16 cellular contexts compared by ENCODE assay signal in genomic region chr10:31583358-31583757, GRCh38.
DNase-seq lines count a peak whose midpoint lies in the region; ATAC-seq and TF ChIP-seq lines count a peak whose summit lies in the region.
"Had no signal": no experiment of that assay in that cellular context is flagged by ENCODE, and none has a peak within 500 bp of the region (broad histone marks: within the 10 kb centered on the region; RNA-seq: fewer than 3 reads in every experiment).

No MANE protein-coding gene starts in this region.

- intact Hi-C loops in Panc1 (cut with micrococcal nuclease; ENCODE audit: unreplicated experiment) = no loop called here
- intact Hi-C loops in heart left ventricle (cut with DNase I) = loop anchor here in 2 of 10 donors (5.0 kb wide), 2 partner anchors 51 to 114 kb away; no protein-coding TSS in a partner anchor
- intact Hi-C loops in upper lobe of right lung (cut with DNase I) = no loop called here
- intact Hi-C loops in Caco-2 (cut with micrococcal nuclease; ENCODE audit: unreplicated experiment) = no loop called here

- no peak for TF ChIP-seq POLR2A in heart left ventricle (IDR thresholded peaks at IDR 0.05)

- H3K9me3 Mint-ChIP-seq in Caco-2 (ENCODE audit: unreplicated experiment) = no peaks in the 10 kb centered on the region
- H3K9me3 Mint-ChIP-seq: T-helper 1 cell treated with Interleukin-12 subunit alpha and Interleukin-12 subunit beta and Interleukin-4 antibody, amounts not matched to agents 30 μg/mL and 1 μg/mL, for 36 hours had no signal

- DNase-seq in Panc1 (ENCODE audit: low read depth, low spot score) (no peak), heart left ventricle (no peak), upper lobe of right lung (no peak), NCI-H2029 treated with DMSO at 0.1 percent for 48 hours (lab: John Stamatoyannopoulos, UW) (no peak), Caco-2 (no peak)
- DNase-seq: activated CD4-positive, alpha-beta T cell treated with anti-CD3 and anti-CD28 coated beads, Interleukin-2, amount 50 U/mL, for 48 hours; activated naive CD4-positive, alpha-beta T cell treated with Interleukin-2 at 50 U/mL for 16 hours; activated T-cell treated with anti-CD3 and anti-CD28 coated beads, Interleukin-2, amount 50 U/mL, for 1 hour; effector CD8-positive, alpha-beta T cell; NCI-H1105 treated with DMSO at 0.1 percent for 48 hours; NCI-H526 had no signal

- in situ Hi-C loops in Panc1 (cut with HindIII; ENCODE audit: low pct_unique_long_range_greater_than_20kb, low sequenced_read_pairs) = no loop called here

- CTCF ChIA-PET in Panc1 (lab: Charles Lee) (no interaction called here), Caco-2 (lab: Charles Lee) (interaction anchor here (0.6 kb wide), 1 partner anchor 53 kb away, joined by 3 read pairs; no protein-coding TSS in a partner anchor)

- ATAC-seq in Panc1 = no peak
- peak in 2 of 4 donors; percentile 8 to 17 for ATAC-seq in heart left ventricle
- no peak for ATAC-seq in upper lobe of right lung
- ATAC-seq in GM21825 (IDR thresholded peaks at IDR 0.05; ENCODE audit: unreplicated experiment) = no peak

- no peaks in the 10 kb centered on the region for H3K36me3 Mint-ChIP-seq in Caco-2 (ENCODE audit: insufficient read depth, unreplicated experiment)

- BruUV-seq in Panc1 (replicated peaks; lab: Mats Ljungman, UMichigan) (no TSS peak), Caco-2 (replicated peaks; lab: Mats Ljungman, UMichigan) (no TSS peak)

- H3K4me1 ChIP-seq in Panc1 (ENCODE audit: control insufficient read depth, insufficient read depth, low read length) (peaks cover 16% of the 10 kb centered on the region), heart left ventricle (peaks cover 8 to 56% (median 29%) of the 10 kb centered on the region in 12 donors), muscle layer of duodenum (ENCODE audit: control insufficient read depth in 1 of 2, insufficient read depth in 2 of 2, low read length in 2 of 2) (peaks cover 18 to 38% of the 10 kb centered on the region in 2 donors), upper lobe of right lung (peaks cover 17% of the 10 kb centered on the region), Caco-2 (no peaks in the 10 kb centered on the region)

- no peak for TF ChIP-seq CTCF in Panc1 (IDR thresholded peaks at IDR 0.05)
- no peak for TF ChIP-seq CTCF in heart left ventricle (IDR thresholded peaks at IDR 0.05)
- TF ChIP-seq CTCF in upper lobe of right lung (IDR thresholded peaks at IDR 0.05) = no peak
- TF ChIP-seq CTCF in Caco-2 (IDR thresholded peaks at IDR 0.05; ENCODE audit: insufficient read depth in 1 of 2, low read depth in 1 of 2, low read length in 1 of 2, severe bottlenecking in 1 of 2, unreplicated experiment in 1 of 2) = no peak

- no peaks in the 10 kb centered on the region for H3K27me3 Mint-ChIP-seq in Caco-2 (ENCODE audit: insufficient read depth, unreplicated experiment)

- no peaks in the 10 kb centered on the region for H3K4me1 Mint-ChIP-seq in Caco-2 (ENCODE audit: low read depth, unreplicated experiment)

- no peaks in the 10 kb centered on the region for H3K36me3 ChIP-seq in Panc1 (ENCODE audit: control insufficient read depth, insufficient read depth, low read length)
- H3K36me3 ChIP-seq in heart left ventricle = no peaks in the 10 kb centered on the region
- no peaks in the 10 kb centered on the region for H3K36me3 ChIP-seq in muscle layer of duodenum (ENCODE audit: control insufficient read depth in 1 of 2, insufficient read depth in 2 of 2, low read length in 2 of 2)
- H3K36me3 ChIP-seq in upper lobe of right lung = no peaks in the 10 kb centered on the region
- H3K36me3 ChIP-seq in Caco-2 (ENCODE audit: control insufficient read depth, insufficient read depth, low read length) = no peaks in the 10 kb centered on the region
- H3K36me3 ChIP-seq: thoracic aorta had no signal

- no peaks in the 10 kb centered on the region for H3K27me3 ChIP-seq in Panc1 (ENCODE audit: control insufficient read depth, insufficient read depth, low read length)
- H3K27me3 ChIP-seq in heart left ventricle = no peaks in the 10 kb centered on the region
- no peaks in the 10 kb centered on the region for H3K27me3 ChIP-seq in muscle layer of duodenum (ENCODE audit: low read depth, low read length)
- H3K27me3 ChIP-seq in upper lobe of right lung = no peaks in the 10 kb centered on the region
- H3K27me3 ChIP-seq in Caco-2 (replicated peaks; ENCODE audit: control insufficient read depth, insufficient read depth, low read length) = no peaks in the 10 kb centered on the region

- no peak overlapping the region for H3K27ac Mint-ChIP-seq in Caco-2 (ENCODE audit: unreplicated experiment)
- H3K27ac Mint-ChIP-seq: T-helper 1 cell treated with Interleukin-12 subunit alpha and Interleukin-12 subunit beta and Interleukin-4 antibody, amounts not matched to agents 30 μg/mL and 1 μg/mL, for 36 hours had no signal

- H3K27ac ChIP-seq in Panc1 (ENCODE audit: low read length) (0 out of 2 replicates have a peak overlapping the region, but pooled peaks have one; percentile 34), heart left ventricle (peak overlapping the region in 10 of 12 donors; percentile 2 to 77 (median 63)), muscle layer of duodenum (ENCODE audit: low read length) (peak overlapping the region; percentile 53), upper lobe of right lung (peak overlapping the region; percentile 47)
- H3K27ac ChIP-seq: thoracic aorta had no signal

- H3K9me3 ChIP-seq in Panc1 (ENCODE audit: control insufficient read depth, insufficient read depth, low read depth, low read length) = no peaks in the 10 kb centered on the region
- H3K9me3 ChIP-seq in heart left ventricle = peaks cover 0 to 9% (median 0%) of the 10 kb centered on the region in 12 donors
- H3K9me3 ChIP-seq in muscle layer of duodenum (ENCODE audit: control insufficient read depth in 1 of 2, low read length in 2 of 2) = no peaks in the 10 kb centered on the region
- H3K9me3 ChIP-seq in upper lobe of right lung = no peaks in the 10 kb centered on the region
- peaks cover 3% of the 10 kb centered on the region; the same call in 1 of the 2 replicates for H3K9me3 ChIP-seq in Caco-2
- H3K9me3 ChIP-seq: thoracic aorta had no signal

- H3K4me3 Mint-ChIP-seq in Caco-2 (ENCODE audit: unreplicated experiment) = no peak overlapping the region
- H3K4me3 Mint-ChIP-seq: neural crest cell; T-helper 1 cell treated with Interleukin-12 subunit alpha and Interleukin-12 subunit beta and Interleukin-4 antibody, amounts not matched to agents 30 μg/mL and 1 μg/mL, for 36 hours had no signal

- H3K4me3 ChIP-seq in Panc1 (ENCODE audit: low read depth in 2 of 2, low read length in 2 of 2) (no peak overlapping the region), heart left ventricle (peak overlapping the region in 1 of 12 donors; percentile 14), muscle layer of duodenum (ENCODE audit: low read depth in 1 of 2, low read length in 2 of 2) (no peak overlapping the region), upper lobe of right lung (no peak overlapping the region), Caco-2 (ENCODE audit: low read depth, low read length) (no peak overlapping the region)
- H3K4me3 ChIP-seq: thoracic aorta had no signal

- WGBS in heart left ventricle, 4 donors = 49 to 56% (median 51%) methylated on average over 8 of the region's 8 CpGs

- POLR2A ChIA-PET in Panc1 (lab: Charles Lee) = interaction anchor here (0.6 kb wide), 1 partner anchor 1022 kb away, joined by 4 read pairs; no protein-coding TSS in a partner anchor
- POLR2A ChIA-PET in Caco-2 (lab: Charles Lee) = no interaction called here
